1 cellular context compared by ENCODE assay signal in genomic region chr16:77373726-77374125, GRCh38.
TF ChIP-seq lines count a peak whose summit lies in the region.

No MANE protein-coding gene starts in this region.

TF ChIP-seq in WTC11, 78 proteins besides CTCF, POLR2A, EP300 and RAD21 (continued from another document):
- TF ChIP-seq ARID4B (CRISPR knock-in tag; IDR thresholded peaks at IDR 0.05; ENCODE audit: borderline replicate concordance), result no peak
- TF ChIP-seq SMAD3 (CRISPR knock-in tag; IDR thresholded peaks at IDR 0.05; ENCODE audit: borderline replicate concordance), result no peak
- TF ChIP-seq ZNF416 (CRISPR knock-in tag; IDR thresholded peaks at IDR 0.05), result no peak
